Comparison of ENCODE assay signal across 8 cellular contexts in the genomic region with DNA sequence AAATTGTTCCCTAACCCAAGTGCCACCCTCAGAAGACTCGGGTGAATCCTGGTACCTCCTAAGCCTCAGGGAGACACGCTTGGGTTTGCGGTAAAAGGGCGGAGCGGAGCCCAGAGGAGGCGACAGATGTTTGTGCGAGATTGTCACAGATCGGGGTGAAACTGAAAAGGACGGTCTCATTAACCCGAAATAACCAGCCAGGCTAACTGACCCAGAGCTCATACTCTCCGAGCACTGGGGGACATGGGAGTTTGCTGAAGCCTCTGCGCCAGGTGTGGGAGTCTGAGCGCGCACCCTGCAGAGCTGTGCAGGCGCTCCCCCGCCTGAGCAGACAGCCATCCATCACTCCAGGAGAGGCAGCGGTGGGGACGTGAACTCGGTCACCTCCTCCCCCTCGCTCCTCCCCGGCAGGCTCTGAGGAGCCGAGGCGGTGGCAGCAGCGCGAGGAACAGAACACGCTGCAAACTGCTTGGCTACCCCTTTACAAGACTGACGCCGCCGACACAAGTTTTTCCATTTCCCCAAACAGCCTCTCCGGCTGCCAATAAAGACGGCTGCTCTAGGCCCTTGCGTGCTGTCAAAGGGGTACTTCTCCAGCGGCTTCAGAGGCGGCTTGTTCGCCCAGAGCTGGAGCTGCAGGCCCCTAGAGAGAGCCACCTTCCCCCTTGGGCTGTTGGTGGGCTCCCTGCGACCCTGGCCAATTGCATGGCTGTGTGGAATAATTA. TPM values are rescaled to one million over a fixed set of nuclear protein-coding genes. Genes with fewer than 3 reads are reported as not detected.
A peak's percentile ranks its signal among the peaks of the same experiment; 100 is the strongest.
DNase-seq lines count a peak whose midpoint lies in the region; ATAC-seq and TF ChIP-seq lines count a peak whose summit lies in the region.

No MANE protein-coding gene starts in this region.

- H3K4me3 Mint-ChIP-seq in activated naive CD8-positive, alpha-beta T cell treated with anti-CD3 and anti-CD28 coated beads for 36 hours: peak overlapping the region; percentile 14

- H3K27ac Mint-ChIP-seq in activated naive CD8-positive, alpha-beta T cell treated with anti-CD3 and anti-CD28 coated beads for 36 hours: no peak overlapping the region

- peaks cover 9% of the 10 kb centered on the region for H3K4me1 Mint-ChIP-seq in activated naive CD8-positive, alpha-beta T cell treated with anti-CD3 and anti-CD28 coated beads for 36 hours

- ATAC-seq in GM21515 (IDR thresholded peaks at IDR 0.05; ENCODE audit: unreplicated experiment): peak; percentile 76

- no peak for TF ChIP-seq CTCF in GM13976 (IDR thresholded peaks at IDR 0.05; ENCODE audit: borderline replicate concordance, control extremely low read depth, extremely low read depth, insufficient read depth, missing control alignments)

- no peaks in the 10 kb centered on the region for H3K36me3 Mint-ChIP-seq in activated naive CD8-positive, alpha-beta T cell treated with anti-CD3 and anti-CD28 coated beads for 36 hours

- H3K27me3 Mint-ChIP-seq in activated naive CD8-positive, alpha-beta T cell treated with anti-CD3 and anti-CD28 coated beads for 36 hours: peaks cover 82% of the 10 kb centered on the region

- in situ Hi-C loops in GM13976 (cut with MboI; ENCODE audit: low sequenced_read_pairs, unreplicated experiment) (loop anchor here (25.0 kb wide), 2 partner anchors 204 to 779 kb away; a partner anchor contains a TSS), KBM-7 (cut with MboI; ENCODE audit: low pct_unique_long_range_greater_than_20kb, low sequenced_read_pairs) (no loop called here)

- DNase-seq in GM13976 (ENCODE audit: low spot score) (peak; percentile 72), KBM-7 (peak; percentile 90), SW 1271 (lab: John Stamatoyannopoulos, UW) (no peak), DMS153 (lab: John Stamatoyannopoulos, UW) (no peak), mesenteric fat pad (ENCODE audit: low spot score) (no peak), EL (no peak)
- DNase-seq in activated naive CD8-positive, alpha-beta T cell treated with anti-CD3 and anti-CD28 coated beads for 36 hours: peak; percentile 38

- no peaks in the 10 kb centered on the region for H3K9me3 Mint-ChIP-seq in activated naive CD8-positive, alpha-beta T cell treated with anti-CD3 and anti-CD28 coated beads for 36 hours

RNA-seq across cellular contexts. Expression of a gene that starts 43.5 kb away (rescaled TPM):
- 10 to 100 TPM; 10.0 to 10.1 TPM for total RNA-seq in activated naive CD8-positive, alpha-beta T cell treated with anti-CD3 and anti-CD28 coated beads for 36 hours
- total RNA-seq in mesenteric fat pad: 81.3 TPM

RNA-seq across cellular contexts. Expression of a gene that starts 57.1 kb away (rescaled TPM):
- 10 to 100 TPM; 45.6 to 49.1 TPM for total RNA-seq in activated naive CD8-positive, alpha-beta T cell treated with anti-CD3 and anti-CD28 coated beads for 36 hours
- total RNA-seq in mesenteric fat pad: 13.5 TPM

Comparison
In these comparisons a context has a peak if more than half of its experiments do, and no peak if none do; other contexts are left out.
1. DNase-seq: peak in GM13976 (single experiment), KBM-7 (single experiment) and activated naive CD8-positive, alpha-beta T cell treated with anti-CD3 and anti-CD28 coated beads for 36 hours (single experiment); none in SW 1271 (0 of 2), DMS153 (single experiment), mesenteric fat pad (single experiment) and EL (single experiment).